1 cellular context compared by ENCODE assay signal in genomic region chr13:67069117-67069767, GRCh38.
TF ChIP-seq lines count a peak whose summit lies in the region.

No MANE protein-coding gene starts in this region.

TF ChIP-seq in WTC11, 78 proteins besides CTCF, POLR2A, EP300 and RAD21 (continued from another document):
- TF ChIP-seq ZNF423 (CRISPR knock-in tag; IDR thresholded peaks at IDR 0.05) (no peak), ELF4 (CRISPR knock-in tag; IDR thresholded peaks at IDR 0.05; ENCODE audit: low read depth) (no peak), ZNF512 (CRISPR knock-in tag; IDR thresholded peaks at IDR 0.05; ENCODE audit: borderline replicate concordance) (no peak)
- TF ChIP-seq, protein P1, sequence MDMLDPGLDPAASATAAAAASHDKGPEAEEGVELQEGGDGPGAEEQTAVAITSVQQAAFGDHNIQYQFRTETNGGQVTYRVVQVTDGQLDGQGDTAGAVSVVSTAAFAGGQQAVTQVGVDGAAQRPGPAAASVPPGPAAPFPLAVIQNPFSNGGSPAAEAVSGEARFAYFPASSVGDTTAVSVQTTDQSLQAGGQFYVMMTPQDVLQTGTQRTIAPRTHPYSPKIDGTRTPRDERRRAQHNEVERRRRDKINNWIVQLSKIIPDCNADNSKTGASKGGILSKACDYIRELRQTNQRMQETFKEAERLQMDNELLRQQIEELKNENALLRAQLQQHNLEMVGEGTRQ (CRISPR knock-in tag; IDR thresholded peaks at IDR 0.05) = no peak
- TF ChIP-seq, protein P2, sequence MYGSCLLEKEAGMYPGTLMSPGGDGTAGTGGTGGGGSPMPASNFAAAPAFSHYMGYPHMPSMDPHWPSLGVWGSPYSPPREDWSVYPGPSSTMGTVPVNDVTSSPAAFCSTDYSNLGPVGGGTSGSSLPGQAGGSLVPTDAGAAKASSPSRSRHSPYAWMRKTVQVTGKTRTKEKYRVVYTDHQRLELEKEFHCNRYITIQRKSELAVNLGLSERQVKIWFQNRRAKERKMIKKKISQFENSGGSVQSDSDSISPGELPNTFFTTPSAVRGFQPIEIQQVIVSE (CRISPR knock-in tag; IDR thresholded peaks at IDR 0.05; ENCODE audit: borderline replicate concordance) = no peak
